ENCODE assay signal across 26 cellular contexts in the genomic region with DNA sequence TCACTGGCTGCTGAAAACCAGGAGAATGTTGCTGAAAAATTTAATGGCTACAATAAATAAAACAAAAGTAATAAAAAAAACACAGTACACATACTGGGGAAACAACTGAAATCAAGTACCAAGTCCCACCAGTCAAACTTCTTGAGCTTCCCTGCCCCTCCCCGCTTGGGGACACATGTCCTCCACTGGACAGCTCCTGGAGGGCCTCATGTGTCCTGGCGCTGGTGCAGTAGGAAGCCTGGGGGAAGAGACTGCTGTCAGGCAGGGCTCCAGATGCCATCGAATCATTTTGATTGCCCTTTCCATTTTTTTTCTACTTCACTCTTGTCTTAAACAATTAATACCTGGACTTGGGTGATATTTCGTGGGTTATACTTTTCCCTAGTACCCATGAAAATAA. TPM values are rescaled to one million over a fixed set of nuclear protein-coding genes. Genes with fewer than 3 reads are reported as not detected.
DNase-seq lines count a peak whose midpoint lies in the region; ATAC-seq and TF ChIP-seq lines count a peak whose summit lies in the region.
"Had no signal": no experiment of that assay in that cellular context is flagged by ENCODE, and none has a peak within 500 bp of the region (broad histone marks: within the 10 kb centered on the region; RNA-seq: fewer than 3 reads in every experiment).

No MANE protein-coding gene starts in this region.

- H3K4me1 ChIP-seq in CD4-positive, CD25-positive, alpha-beta regulatory T cell (ENCODE audit: control insufficient read depth, insufficient read depth, low read length, poor library complexity, severe bottlenecking): peaks cover 21% of the 10 kb centered on the region
- H3K4me1 ChIP-seq in CD8-positive, alpha-beta memory T cell (ENCODE audit: insufficient read depth, low read length): peaks cover 23% of the 10 kb centered on the region
- peaks cover 46% of the 10 kb centered on the region for H3K4me1 ChIP-seq in psoas muscle
- H3K4me1 ChIP-seq: breast epithelium had no signal

- peak overlapping the region in 2 of 3 donors; percentile 55 to 76 for H3K27ac Mint-ChIP-seq in CD4-positive, CD25-positive, alpha-beta regulatory T cell
- peak overlapping the region in 5 of 8 donors; percentile 22 to 84 (median 63) for H3K27ac Mint-ChIP-seq in CD8-positive, alpha-beta memory T cell
- H3K27ac Mint-ChIP-seq: activated CD4-positive, alpha-beta T cell treated with anti-CD3 and anti-CD28 coated beads, Interleukin-2, amount 10 ng/mL, durations not matched to agents 24 days and 14 days; mesothelial cell of epicardium had no signal

- no peaks in the 10 kb centered on the region for H3K9me3 Mint-ChIP-seq in CD4-positive, CD25-positive, alpha-beta regulatory T cell
- H3K9me3 Mint-ChIP-seq in CD8-positive, alpha-beta memory T cell: no peaks in the 10 kb centered on the region
- H3K9me3 Mint-ChIP-seq: activated CD4-positive, alpha-beta T cell treated with anti-CD3 and anti-CD28 coated beads, Interleukin-2, amount 10 ng/mL, durations not matched to agents 24 days and 14 days; mesothelial cell of epicardium; naive thymus-derived CD8-positive, alpha-beta T cell; stimulated activated effector memory CD8-positive, alpha-beta T cell treated with anti-CD3 and anti-CD28 coated beads, Interleukin-12 subunit alpha, Interleukin-12 subunit beta, amount 100 ng/mL, for 72 hours had no signal

- CTCF ChIA-PET in CD8-positive, alpha-beta memory T cell (lab: Charles Lee): interaction anchor here (0.8 to 1.2 kb wide), 3 partner anchors 10 to 37 kb away, joined by 3 to 4 read pairs (median 3); no protein-coding TSS in a partner anchor

- ATAC-seq in CD4-positive, CD25-positive, alpha-beta regulatory T cell (ENCODE audit: low read depth in 2 of 2): no peak
- ATAC-seq in psoas muscle (peak in 3 of 4 donors; percentile 55 to 65 (median 58)), HG03025 (IDR thresholded peaks at IDR 0.05; ENCODE audit: low FRiP score, unreplicated experiment) (no peak)
- ATAC-seq: naive thymus-derived CD8-positive, alpha-beta T cell; stimulated activated effector memory CD8-positive, alpha-beta T cell treated with anti-CD3 and anti-CD28 coated beads, Interleukin-12 subunit alpha, Interleukin-12 subunit beta, amount 100 ng/mL, for 72 hours; upper lobe of right lung had no signal

- no peaks in the 10 kb centered on the region for H3K27me3 ChIP-seq in CD4-positive, CD25-positive, alpha-beta regulatory T cell (ENCODE audit: control insufficient read depth, insufficient read depth, low read length)
- H3K27me3 ChIP-seq in CD8-positive, alpha-beta memory T cell (ENCODE audit: insufficient read depth, low read length, poor library complexity, severe bottlenecking): no peaks in the 10 kb centered on the region
- H3K27me3 ChIP-seq in psoas muscle (ENCODE audit: insufficient read depth in 3 of 3, low read length in 2 of 3): no peaks in the 10 kb centered on the region
- H3K27me3 ChIP-seq: breast epithelium, suprapubic skin, upper lobe of right lung had no signal

- H3K27ac ChIP-seq in CD4-positive, CD25-positive, alpha-beta regulatory T cell (ENCODE audit: insufficient read depth, low read length, poor library complexity, severe bottlenecking): no peak overlapping the region
- no peak overlapping the region for H3K27ac ChIP-seq in CD8-positive, alpha-beta memory T cell (ENCODE audit: low read depth, low read length)
- H3K27ac ChIP-seq in VCaP (peak overlapping the region; percentile 22), psoas muscle (peak overlapping the region; percentile 30)
- H3K27ac ChIP-seq: breast epithelium, C4-2B, KMS-11, suprapubic skin, upper lobe of right lung, WERI-Rb-1 had no signal

- WGBS in psoas muscle, 3 donors: 41 to 44% (median 41%) methylated on average over 4 of the region's 4 CpGs

- no peaks in the 10 kb centered on the region for H3K27me3 Mint-ChIP-seq in CD4-positive, CD25-positive, alpha-beta regulatory T cell
- no peaks in the 10 kb centered on the region for H3K27me3 Mint-ChIP-seq in CD8-positive, alpha-beta memory T cell
- H3K27me3 Mint-ChIP-seq: activated CD4-positive, alpha-beta T cell treated with anti-CD3 and anti-CD28 coated beads, Interleukin-2, amount 10 ng/mL, durations not matched to agents 24 days and 14 days; naive thymus-derived CD8-positive, alpha-beta T cell had no signal

- no peaks in the 10 kb centered on the region for H3K36me3 ChIP-seq in CD4-positive, CD25-positive, alpha-beta regulatory T cell (ENCODE audit: control insufficient read depth, insufficient read depth, low read length)
- H3K36me3 ChIP-seq in CD8-positive, alpha-beta memory T cell (ENCODE audit: insufficient read depth, low read length): no peaks in the 10 kb centered on the region
- H3K36me3 ChIP-seq in psoas muscle (ENCODE audit: insufficient read depth in 1 of 2, low read depth in 1 of 2): no peaks in the 10 kb centered on the region
- H3K36me3 ChIP-seq: breast epithelium, suprapubic skin, upper lobe of right lung had no signal

- peaks cover 17 to 75% (median 49%) of the 10 kb centered on the region in 4 donors for H3K4me1 Mint-ChIP-seq in CD4-positive, CD25-positive, alpha-beta regulatory T cell
- H3K4me1 Mint-ChIP-seq in CD8-positive, alpha-beta memory T cell: peaks cover 41 to 78% (median 49%) of the 10 kb centered on the region in 3 donors

- H3K36me3 Mint-ChIP-seq in CD4-positive, CD25-positive, alpha-beta regulatory T cell: no peaks in the 10 kb centered on the region
- peaks cover 0 to 5% (median 0%) of the 10 kb centered on the region in 3 donors for H3K36me3 Mint-ChIP-seq in CD8-positive, alpha-beta memory T cell
- H3K36me3 Mint-ChIP-seq: mesothelial cell of epicardium had no signal

- TF ChIP-seq CTCF in VCaP (conservative IDR thresholded peaks at IDR 0.05): no peak
- no peak for TF ChIP-seq CTCF in psoas muscle (IDR thresholded peaks at IDR 0.05)

- H3K4me3 ChIP-seq in CD4-positive, CD25-positive, alpha-beta regulatory T cell (ENCODE audit: low read depth, low read length): no peak overlapping the region
- H3K4me3 ChIP-seq in CD8-positive, alpha-beta memory T cell (ENCODE audit: low read length): no peak overlapping the region
- H3K4me3 ChIP-seq in psoas muscle: no peak overlapping the region
- H3K4me3 ChIP-seq: breast epithelium, suprapubic skin, upper lobe of right lung had no signal

- H3K9me3 ChIP-seq in CD4-positive, CD25-positive, alpha-beta regulatory T cell (ENCODE audit: control insufficient read depth in 2 of 2, low read length in 2 of 2): no peaks in the 10 kb centered on the region
- H3K9me3 ChIP-seq in CD8-positive, alpha-beta memory T cell (ENCODE audit: low read length): no peaks in the 10 kb centered on the region
- H3K9me3 ChIP-seq in psoas muscle: no peaks in the 10 kb centered on the region
- H3K9me3 ChIP-seq: breast epithelium, suprapubic skin, upper lobe of right lung had no signal

- POLR2A ChIA-PET in CD8-positive, alpha-beta memory T cell (lab: Charles Lee): interaction anchor here (0.5 kb wide), 1 partner anchor 257 kb away, joined by 5 read pairs; no protein-coding TSS in a partner anchor

- peak overlapping the region in 1 of 4 donors; percentile 24 for H3K4me3 Mint-ChIP-seq in CD4-positive, CD25-positive, alpha-beta regulatory T cell
- no peak overlapping the region for H3K4me3 Mint-ChIP-seq in CD8-positive, alpha-beta memory T cell
- H3K4me3 Mint-ChIP-seq: activated CD4-positive, alpha-beta T cell treated with anti-CD3 and anti-CD28 coated beads, Interleukin-2, amount 10 ng/mL, durations not matched to agents 24 days and 14 days; mesothelial cell of epicardium; naive thymus-derived CD8-positive, alpha-beta T cell; stimulated activated effector memory CD8-positive, alpha-beta T cell treated with anti-CD3 and anti-CD28 coated beads, Interleukin-12 subunit alpha, Interleukin-12 subunit beta, amount 100 ng/mL, for 72 hours had no signal

- intact Hi-C loops in psoas muscle (cut with DNase I): no loop called here

- DNase-seq in CD4-positive, CD25-positive, alpha-beta regulatory T cell: no peak
- DNase-seq in CD8-positive, alpha-beta memory T cell: no peak
- DNase-seq in psoas muscle (no peak), NCI-H524 (lab: John Stamatoyannopoulos, UW) (no peak)
- no peak for DNase-seq in activated effector memory CD4-positive, alpha-beta T cell treated with anti-CD3 and anti-CD28 coated beads, Interleukin-2, amount 50 U/mL, for 16 hours
- DNase-seq: activated CD4-positive, alpha-beta T cell treated with anti-CD3 and anti-CD28 coated beads, Interleukin-2, amount 10 ng/mL, durations not matched to agents 24 days and 14 days; activated naive CD4-positive, alpha-beta T cell treated with anti-CD3 and anti-CD28 coated beads, Interleukin-2, amount 50 U/mL, for 16 hours; activated T-cell treated with anti-CD3 and anti-CD28 coated beads, Interleukin-2, amount 50 U/mL, for 48 hours; effector CD8-positive, alpha-beta T cell; erythroblast; HCEC 1CT; naive thymus-derived CD8-positive, alpha-beta T cell; NCI-H446 treated with DMSO at 0.1 percent for 48 hours; stimulated activated CD4-positive, alpha-beta T cell treated with anti-CD3 and anti-CD28 coated beads, Interleukin-12 subunit alpha, Interleukin-12 subunit beta, amount 100 ng/mL, for 4 hours; stimulated activated CD4-positive, alpha-beta T cell treated with anti-CD3 and anti-CD28 coated beads, Interleukin-4, amount 100 ng/mL, for 24 hours; T-helper 9 cell; upper lobe of right lung; WERI-Rb-1 had no signal

RNA-seq across cellular contexts. Expression of a gene that starts 26.6 kb away (rescaled TPM):
- 93.1 TPM for total RNA-seq in CD4-positive, CD25-positive, alpha-beta regulatory T cell
- polyA plus RNA-seq in CD4-positive, CD25-positive, alpha-beta regulatory T cell: 10 to 100 TPM; 19.0 to 28.5 (median 24.6) TPM
- 10 to 100 TPM; 41.9 to 43.8 TPM for total RNA-seq in CD8-positive, alpha-beta memory T cell
- 30.6 TPM for polyA plus RNA-seq in CD8-positive, alpha-beta memory T cell
- 10 to 100 TPM; 25.6 to 40.7 (median 26.9) TPM for total RNA-seq in psoas muscle
- 10 to 100 TPM; 17.1 to 42.1 (median 32.8) TPM for polyA plus RNA-seq in psoas muscle

RNA-seq across cellular contexts. Expression of a gene that starts 29.2 kb away (rescaled TPM):
- 62.5 TPM for total RNA-seq in CD4-positive, CD25-positive, alpha-beta regulatory T cell
- polyA plus RNA-seq in CD4-positive, CD25-positive, alpha-beta regulatory T cell: 1 to 10 TPM; 2.9 to 4.6 (median 3.9) TPM
- total RNA-seq in CD8-positive, alpha-beta memory T cell: 10 to 100 TPM; 14.7 to 17.1 TPM
- 3.1 TPM for polyA plus RNA-seq in CD8-positive, alpha-beta memory T cell
- 1 to 10 TPM; 4.8 to 9.6 (median 5.5) TPM for total RNA-seq in psoas muscle
- polyA plus RNA-seq in psoas muscle: 1 to 10 TPM; 5.1 to 8.7 (median 5.2) TPM

RNA-seq across cellular contexts. Expression of a gene that starts 56.6 kb away (rescaled TPM):
- 57.2 TPM for total RNA-seq in CD4-positive, CD25-positive, alpha-beta regulatory T cell
- 10 to 100 TPM in 1 of 4 donors, 1 to 10 TPM in 3; 4.8 to 13.7 (median 8.4) TPM for polyA plus RNA-seq in CD4-positive, CD25-positive, alpha-beta regulatory T cell
- 10 to 100 TPM; 73.1 to 74.2 TPM for total RNA-seq in CD8-positive, alpha-beta memory T cell
- 20.3 TPM for polyA plus RNA-seq in CD8-positive, alpha-beta memory T cell
- 10 to 100 TPM; 30.1 to 36.2 (median 33.5) TPM for total RNA-seq in psoas muscle
- polyA plus RNA-seq in psoas muscle: 10 to 100 TPM; 17.0 to 28.1 (median 25.0) TPM

Comparison
In these comparisons a context has a peak if more than half of its experiments do, and no peak if none do; other contexts are left out.
1. ATAC-seq: peak in psoas muscle (3 of 4); none in CD4-positive, CD25-positive, alpha-beta regulatory T cell (0 of 2) and HG03025 (single experiment).
2. H3K27ac ChIP-seq: peak in VCaP (single experiment) and psoas muscle (single experiment); none in CD4-positive, CD25-positive, alpha-beta regulatory T cell (single experiment) and CD8-positive, alpha-beta memory T cell (single experiment).